Comparison of ENCODE assay signal across 20 cellular contexts in genomic region chr19:23992348-23992747, GRCh38.
DNase-seq lines count a peak whose midpoint lies in the region; ATAC-seq and TF ChIP-seq lines count a peak whose summit lies in the region.
"Had no signal": no experiment of that assay in that cellular context is flagged by ENCODE, and none has a peak within 500 bp of the region (broad histone marks: within the 10 kb centered on the region; RNA-seq: fewer than 3 reads in every experiment).

No MANE protein-coding gene starts in this region.

- no peak for DNase-seq in activated naive CD8-positive, alpha-beta T cell treated with anti-CD3 and anti-CD28 coated beads for 36 hours
- DNase-seq in T-cell (no peak), MV-4-11 (lab: John Stamatoyannopoulos, UW) (no peak), NCI-H1694 treated with DMSO at 0.1 percent for 48 hours (lab: John Stamatoyannopoulos, UW) (no peak), breast epithelium (ENCODE audit: low spot score in 2 of 2) (no peak)
- no peak for DNase-seq in effector memory CD8-positive, alpha-beta T cell
- no peak for DNase-seq in stimulated activated naive CD8-positive, alpha-beta T cell treated with anti-CD3 and anti-CD28 coated beads, Interleukin-15, amount 100 ng/mL, for 72 hours
- DNase-seq: ACHN, EL, H9, MG63, NCI-H1105 treated with DMSO at 0.1 percent for 48 hours, NCI-H187 treated with DMSO at 0.1 percent for 48 hours, NCI-H446, NCI-H82, Right ventricle myocardium superior had no signal

- POLR2A ChIA-PET in T-cell (lab: Charles Lee): no interaction called here

- no peaks in the 10 kb centered on the region for H3K36me3 ChIP-seq in breast epithelium
- H3K36me3 ChIP-seq: MG63 had no signal

- TF ChIP-seq POLR2A in breast epithelium (IDR thresholded peaks at IDR 0.05): no peak

- CTCF ChIA-PET in T-cell (lab: Charles Lee): no interaction called here

- H3K36me3 Mint-ChIP-seq in activated naive CD8-positive, alpha-beta T cell: peaks cover 10% of the 10 kb centered on the region
- H3K36me3 Mint-ChIP-seq in activated naive CD8-positive, alpha-beta T cell treated with anti-CD3 and anti-CD28 coated beads for 36 hours: peaks cover 2% of the 10 kb centered on the region
- H3K36me3 Mint-ChIP-seq in T-cell: no peaks in the 10 kb centered on the region
- peaks cover 9% of the 10 kb centered on the region for H3K36me3 Mint-ChIP-seq in effector memory CD8-positive, alpha-beta T cell (ENCODE audit: insufficient read depth)

- peaks cover 18% of the 10 kb centered on the region for H3K4me1 Mint-ChIP-seq in activated naive CD8-positive, alpha-beta T cell (ENCODE audit: low read depth)
- peaks cover 11% of the 10 kb centered on the region for H3K4me1 Mint-ChIP-seq in activated naive CD8-positive, alpha-beta T cell treated with anti-CD3 and anti-CD28 coated beads for 36 hours
- peaks cover 14 to 20% (median 18%) of the 10 kb centered on the region in 3 donors for H3K4me1 Mint-ChIP-seq in T-cell
- H3K4me1 Mint-ChIP-seq in effector memory CD8-positive, alpha-beta T cell (ENCODE audit: low read depth in 2 of 2): peaks cover 10 to 11% of the 10 kb centered on the region in 2 donors
- peaks cover 12% of the 10 kb centered on the region for H3K4me1 Mint-ChIP-seq in stimulated activated naive CD8-positive, alpha-beta T cell treated with anti-CD3 and anti-CD28 coated beads, Interleukin-15, amount 100 ng/mL, for 72 hours
- H3K4me1 Mint-ChIP-seq: H9 had no signal

- no peak overlapping the region for H3K27ac Mint-ChIP-seq in activated naive CD8-positive, alpha-beta T cell
- no peak overlapping the region for H3K27ac Mint-ChIP-seq in activated naive CD8-positive, alpha-beta T cell treated with anti-CD3 and anti-CD28 coated beads for 36 hours
- peak overlapping the region; percentile 40 to 81 for H3K27ac Mint-ChIP-seq in T-cell
- H3K27ac Mint-ChIP-seq in effector memory CD8-positive, alpha-beta T cell: no peak overlapping the region
- no peak overlapping the region for H3K27ac Mint-ChIP-seq in stimulated activated naive CD8-positive, alpha-beta T cell treated with anti-CD3 and anti-CD28 coated beads, Interleukin-15, amount 100 ng/mL, for 72 hours
- H3K27ac Mint-ChIP-seq: H9 had no signal

- no peaks in the 10 kb centered on the region for H3K27me3 ChIP-seq in breast epithelium
- H3K27me3 ChIP-seq: MG63 had no signal

- intact Hi-C loops in breast epithelium (cut with DNase I; ENCODE audit: low total_unique reads): no loop called here

- H3K9me3 ChIP-seq in breast epithelium: no peaks in the 10 kb centered on the region
- H3K9me3 ChIP-seq: MG63 had no signal

- no peaks in the 10 kb centered on the region for H3K4me1 ChIP-seq in breast epithelium

- peak in 3 of 4 experiments; percentile 13 to 59 (median 57) for ATAC-seq in T-cell (replicated peaks in 1 of 4)
- peak; percentile 67 for ATAC-seq in effector memory CD8-positive, alpha-beta T cell (replicated peaks)
- peak; percentile 72 for ATAC-seq in stimulated activated naive CD8-positive, alpha-beta T cell treated with anti-CD3 and anti-CD28 coated beads, Interleukin-15, amount 100 ng/mL, for 72 hours
- ATAC-seq: GM12878, Panc1 had no signal

- peaks cover 15% of the 10 kb centered on the region for H3K9me3 Mint-ChIP-seq in activated naive CD8-positive, alpha-beta T cell (ENCODE audit: low read depth)
- H3K9me3 Mint-ChIP-seq in activated naive CD8-positive, alpha-beta T cell treated with anti-CD3 and anti-CD28 coated beads for 36 hours: peaks cover 24% of the 10 kb centered on the region
- H3K9me3 Mint-ChIP-seq in T-cell: peaks cover 27 to 30% (median 28%) of the 10 kb centered on the region in 3 donors
- H3K9me3 Mint-ChIP-seq in effector memory CD8-positive, alpha-beta T cell: peaks cover 6 to 8% of the 10 kb centered on the region in 2 donors
- peaks cover 32 to 35% of the 10 kb centered on the region in 2 donors for H3K9me3 Mint-ChIP-seq in stimulated activated naive CD8-positive, alpha-beta T cell treated with anti-CD3 and anti-CD28 coated beads, Interleukin-15, amount 100 ng/mL, for 72 hours

- peak overlapping the region; percentile 4 for H3K4me3 Mint-ChIP-seq in activated naive CD8-positive, alpha-beta T cell
- no peak overlapping the region for H3K4me3 Mint-ChIP-seq in activated naive CD8-positive, alpha-beta T cell treated with anti-CD3 and anti-CD28 coated beads for 36 hours
- H3K4me3 Mint-ChIP-seq in T-cell: peak overlapping the region in 2 of 3 donors; percentile 32 to 49
- peak overlapping the region; percentile 28 to 57 for H3K4me3 Mint-ChIP-seq in effector memory CD8-positive, alpha-beta T cell
- no peak overlapping the region for H3K4me3 Mint-ChIP-seq in stimulated activated naive CD8-positive, alpha-beta T cell treated with anti-CD3 and anti-CD28 coated beads, Interleukin-15, amount 100 ng/mL, for 72 hours
- H3K4me3 Mint-ChIP-seq: H9 had no signal

- TF ChIP-seq CTCF in breast epithelium (IDR thresholded peaks at IDR 0.05): no peak

- H3K27ac ChIP-seq in breast epithelium: no peak overlapping the region
- H3K27ac ChIP-seq: KMS-11 had no signal

- no peaks in the 10 kb centered on the region for H3K27me3 Mint-ChIP-seq in activated naive CD8-positive, alpha-beta T cell
- no peaks in the 10 kb centered on the region for H3K27me3 Mint-ChIP-seq in activated naive CD8-positive, alpha-beta T cell treated with anti-CD3 and anti-CD28 coated beads for 36 hours
- H3K27me3 Mint-ChIP-seq in T-cell: no peaks in the 10 kb centered on the region
- no peaks in the 10 kb centered on the region for H3K27me3 Mint-ChIP-seq in effector memory CD8-positive, alpha-beta T cell
- no peaks in the 10 kb centered on the region for H3K27me3 Mint-ChIP-seq in stimulated activated naive CD8-positive, alpha-beta T cell treated with anti-CD3 and anti-CD28 coated beads, Interleukin-15, amount 100 ng/mL, for 72 hours

- no peak overlapping the region for H3K4me3 ChIP-seq in breast epithelium
- H3K4me3 ChIP-seq: GM12878, MG63 had no signal

Comparison
In these comparisons a context has a peak if more than half of its experiments do, and no peak if none do; other contexts are left out.
1. H3K4me3 Mint-ChIP-seq: peak in activated naive CD8-positive, alpha-beta T cell (single experiment), T-cell (2 of 3) and effector memory CD8-positive, alpha-beta T cell (2 of 2); none in activated naive CD8-positive, alpha-beta T cell treated with anti-CD3 and anti-CD28 coated beads for 36 hours (single experiment) and stimulated activated naive CD8-positive, alpha-beta T cell treated with anti-CD3 and anti-CD28 coated beads, Interleukin-15, amount 100 ng/mL, for 72 hours (0 of 2).
2. H3K27ac Mint-ChIP-seq: peak in T-cell (2 of 2); none in activated naive CD8-positive, alpha-beta T cell (single experiment), activated naive CD8-positive, alpha-beta T cell treated with anti-CD3 and anti-CD28 coated beads for 36 hours (single experiment), effector memory CD8-positive, alpha-beta T cell (0 of 2) and stimulated activated naive CD8-positive, alpha-beta T cell treated with anti-CD3 and anti-CD28 coated beads, Interleukin-15, amount 100 ng/mL, for 72 hours (0 of 2).
3. Peak in every context shown above with its lines, with median percentiles within 50 percentile points of each other: ATAC-seq.